Comparison of ENCODE assay signal across 26 cellular contexts in genomic region chrY:11769937-11770336, GRCh38.
A peak's percentile ranks its signal among the peaks of the same experiment; 100 is the strongest.
DNase-seq lines count a peak whose midpoint lies in the region; ATAC-seq, FAIRE-seq and TF ChIP-seq lines count a peak whose summit lies in the region.
"Had no signal": no experiment of that assay in that cellular context is flagged by ENCODE, and none has a peak within 500 bp of the region (broad histone marks: within the 10 kb centered on the region; RNA-seq: fewer than 3 reads in every experiment).

No MANE protein-coding gene starts in this region.

- H3K9me3 ChIP-seq in esophagus squamous epithelium, result no peaks in the 10 kb centered on the region
- H3K9me3 ChIP-seq: BE2C, BLaER1 had no signal

- no peak for TF ChIP-seq POLR2A in esophagus squamous epithelium (IDR thresholded peaks at IDR 0.05)

- H3K27me3 ChIP-seq in esophagus squamous epithelium, result no peaks in the 10 kb centered on the region
- H3K27me3 ChIP-seq: BE2C, BLaER1 had no signal

- no peak overlapping the region for H3K4me3 ChIP-seq in esophagus squamous epithelium
- H3K4me3 ChIP-seq: BLaER1, GM12878 had no signal

- CTCF ChIA-PET in HEK293T (lab: Yijun Ruan, JAX), result no interaction called here

- no peaks in the 10 kb centered on the region for H3K36me3 ChIP-seq in esophagus squamous epithelium
- H3K36me3 ChIP-seq: BE2C, BLaER1 had no signal

- no peaks in the 10 kb centered on the region for H3K4me1 ChIP-seq in esophagus squamous epithelium
- H3K4me1 ChIP-seq: BE2C, BLaER1 had no signal

- 54% methylated on average over 2 of the region's 2 CpGs; no CpG with 5 or more reads in 1 of the 2 donors for WGBS in esophagus squamous epithelium, 2 donors

- FAIRE-seq in GM18507 (lab: Jason Lieb, UNC), result peak; percentile 53
- FAIRE-seq: A204.1, GM12878 had no signal

- DNase-seq in GM18507 (ENCODE audit: extremely low spot score, insufficient read length, low read depth) (no peak), RPMI8226 (peak; percentile 1), HEK293T (ENCODE audit: extremely low spot score) (no peak), mesenteric fat pad (ENCODE audit: low spot score) (no peak), esophagus squamous epithelium (lab: John Stamatoyannopoulos, UW) (no peak)
- DNase-seq in activated naive CD4-positive, alpha-beta T cell (lab: John Stamatoyannopoulos, UW), result no peak
- DNase-seq: 8988T; ACHN; BE2C; C1 segment of cervical spinal cord; CD4-positive, alpha-beta memory T cell; CD4-positive, CD25-positive, alpha-beta regulatory T cell; CD8-positive, alpha-beta memory T cell; COR-L47; DMS 273 treated with DMSO at 0.1 percent for 48 hours; DMS153; DMS53; DMS79; DND-41; EL; GDM1 had no signal

- H3K27ac ChIP-seq in esophagus squamous epithelium, result no peak overlapping the region
- H3K27ac ChIP-seq: BLaER1 had no signal

- intact Hi-C loops in esophagus squamous epithelium (cut with DNase I), result no loop called here

- ATAC-seq in GM21381 (IDR thresholded peaks at IDR 0.05; ENCODE audit: unreplicated experiment) (peak; percentile 69), HG02798 (IDR thresholded peaks at IDR 0.05; ENCODE audit: poor library complexity, unreplicated experiment) (peak; percentile 50)
- ATAC-seq: GM12878 had no signal

- POLR2A ChIA-PET in HEK293T (lab: Yijun Ruan, JAX), result no interaction called here

- no peak for TF ChIP-seq CTCF in esophagus squamous epithelium (IDR thresholded peaks at IDR 0.05)

TF ChIP-seq in HEK293T, 16 proteins besides CTCF, POLR2A, EP300 and RAD21:
- no peak for TF ChIP-seq TARDBP (IDR thresholded peaks at IDR 0.05)
- no peak for TF ChIP-seq LEF1 (IDR thresholded peaks at IDR 0.05; ENCODE audit: borderline replicate concordance)
- TF ChIP-seq FOXM1 (IDR thresholded peaks at IDR 0.05; ENCODE audit: borderline replicate concordance), result no peak
- no peak for TF ChIP-seq L3MBTL2 (conservative IDR thresholded peaks at IDR 0.05)
- no peak for TF ChIP-seq ZNF384 (IDR thresholded peaks at IDR 0.05)
- no peak for TF ChIP-seq HDGF (IDR thresholded peaks at IDR 0.05; ENCODE audit: borderline replicate concordance)
- TF ChIP-seq BHLHE40 (IDR thresholded peaks at IDR 0.05; ENCODE audit: borderline replicate concordance), result no peak
- TF ChIP-seq FOXK2 (IDR thresholded peaks at IDR 0.05), result no peak
- TF ChIP-seq NFRKB (IDR thresholded peaks at IDR 0.05), result no peak
- no peak for TF ChIP-seq ARNT (IDR thresholded peaks at IDR 0.05)
- no peak for TF ChIP-seq SP1 (IDR thresholded peaks at IDR 0.05)
- TF ChIP-seq SUZ12 (IDR thresholded peaks at IDR 0.05), result no peak
- TF ChIP-seq ELF4 (IDR thresholded peaks at IDR 0.05), result no peak
- TF ChIP-seq PKNOX1 (IDR thresholded peaks at IDR 0.05), result no peak
- TF ChIP-seq CTBP1 (IDR thresholded peaks at IDR 0.05; ENCODE audit: borderline replicate concordance), result no peak
- TF ChIP-seq FOXA1 (IDR thresholded peaks at IDR 0.05), result no peak
TF ChIP-seq in HEK293T: peak in this region for 0.
